In genomic region chr1:203163891-203164635, GRCh38 we compare ENCODE assay signal across 2 cellular contexts.
TF ChIP-seq lines count a peak whose summit lies in the region.

No MANE protein-coding gene starts in this region.

TF ChIP-seq in IMR-90, 13 proteins besides CTCF, POLR2A, EP300 and RAD21:
- TF ChIP-seq MAZ (IDR thresholded peaks at IDR 0.05; ENCODE audit: borderline replicate concordance, low read depth, low read length) (no peak), NFE2L2 (IDR thresholded peaks at IDR 0.05; ENCODE audit: low read depth, low read length) (no peak)

TF ChIP-seq in K562, 482 proteins besides CTCF, POLR2A, EP300 and RAD21:
- no peak for TF ChIP-seq TBP (optimal IDR thresholded peaks at IDR 0.05; ENCODE audit: low read depth, low read length)
- 0 out of 2 replicates have a peak, but pooled peaks have one; percentile 22 for TF ChIP-seq ZNF3 (CRISPR knock-in tag; IDR thresholded peaks at IDR 0.05)
- TF ChIP-seq RERE (CRISPR knock-in tag; IDR thresholded peaks at IDR 0.05; ENCODE audit: borderline replicate concordance): 0 out of 2 replicates have a peak, but pooled peaks have one; percentile 44
- TF ChIP-seq SRF (CRISPR knock-in tag; IDR thresholded peaks at IDR 0.05): peak in 1 of 2 experiments; percentile 55; a peak in 1 of 4 replicates
- peak; percentile 47; the same call in 1 of the 2 replicates for TF ChIP-seq BCL6 (CRISPR knock-in tag; IDR thresholded peaks at IDR 0.05)
- TF ChIP-seq, protein P1, sequence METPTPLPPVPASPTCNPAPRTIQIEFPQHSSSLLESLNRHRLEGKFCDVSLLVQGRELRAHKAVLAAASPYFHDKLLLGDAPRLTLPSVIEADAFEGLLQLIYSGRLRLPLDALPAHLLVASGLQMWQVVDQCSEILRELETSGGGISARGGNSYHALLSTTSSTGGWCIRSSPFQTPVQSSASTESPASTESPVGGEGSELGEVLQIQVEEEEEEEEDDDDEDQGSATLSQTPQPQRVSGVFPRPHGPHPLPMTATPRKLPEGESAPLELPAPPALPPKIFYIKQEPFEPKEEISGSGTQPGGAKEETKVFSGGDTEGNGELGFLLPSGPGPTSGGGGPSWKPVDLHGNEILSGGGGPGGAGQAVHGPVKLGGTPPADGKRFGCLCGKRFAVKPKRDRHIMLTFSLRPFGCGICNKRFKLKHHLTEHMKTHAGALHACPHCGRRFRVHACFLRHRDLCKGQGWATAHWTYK (CRISPR knock-in tag; IDR thresholded peaks at IDR 0.05): peak; percentile 68; the same call in 1 of the 2 replicates
- peak; percentile 86 for TF ChIP-seq FOSL1 (tag; conservative IDR thresholded peaks at IDR 0.05)
- no peak for TF ChIP-seq NR2C2 (CRISPR knock-in tag; IDR thresholded peaks at IDR 0.05)
- peak; percentile 81 for TF ChIP-seq NR2C2 (tag; IDR thresholded peaks at IDR 0.05)
- TF ChIP-seq BHLHE40 (IDR thresholded peaks at IDR 0.05; ENCODE audit: low read length): 0 out of 2 replicates have a peak, but pooled peaks have one; percentile 17
- TF ChIP-seq, protein P2, sequence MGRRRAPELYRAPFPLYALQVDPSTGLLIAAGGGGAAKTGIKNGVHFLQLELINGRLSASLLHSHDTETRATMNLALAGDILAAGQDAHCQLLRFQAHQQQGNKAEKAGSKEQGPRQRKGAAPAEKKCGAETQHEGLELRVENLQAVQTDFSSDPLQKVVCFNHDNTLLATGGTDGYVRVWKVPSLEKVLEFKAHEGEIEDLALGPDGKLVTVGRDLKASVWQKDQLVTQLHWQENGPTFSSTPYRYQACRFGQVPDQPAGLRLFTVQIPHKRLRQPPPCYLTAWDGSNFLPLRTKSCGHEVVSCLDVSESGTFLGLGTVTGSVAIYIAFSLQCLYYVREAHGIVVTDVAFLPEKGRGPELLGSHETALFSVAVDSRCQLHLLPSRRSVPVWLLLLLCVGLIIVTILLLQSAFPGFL (CRISPR knock-in tag; IDR thresholded peaks at IDR 0.05): no peak
- TF ChIP-seq MAZ (CRISPR knock-in tag; conservative IDR thresholded peaks at IDR 0.05 in 1 of 2, IDR thresholded peaks at IDR 0.05 in 1 of 2): no peak
- peak; percentile 77 for TF ChIP-seq ZNF24 (IDR thresholded peaks at IDR 0.05)
- TF ChIP-seq, protein P3, sequence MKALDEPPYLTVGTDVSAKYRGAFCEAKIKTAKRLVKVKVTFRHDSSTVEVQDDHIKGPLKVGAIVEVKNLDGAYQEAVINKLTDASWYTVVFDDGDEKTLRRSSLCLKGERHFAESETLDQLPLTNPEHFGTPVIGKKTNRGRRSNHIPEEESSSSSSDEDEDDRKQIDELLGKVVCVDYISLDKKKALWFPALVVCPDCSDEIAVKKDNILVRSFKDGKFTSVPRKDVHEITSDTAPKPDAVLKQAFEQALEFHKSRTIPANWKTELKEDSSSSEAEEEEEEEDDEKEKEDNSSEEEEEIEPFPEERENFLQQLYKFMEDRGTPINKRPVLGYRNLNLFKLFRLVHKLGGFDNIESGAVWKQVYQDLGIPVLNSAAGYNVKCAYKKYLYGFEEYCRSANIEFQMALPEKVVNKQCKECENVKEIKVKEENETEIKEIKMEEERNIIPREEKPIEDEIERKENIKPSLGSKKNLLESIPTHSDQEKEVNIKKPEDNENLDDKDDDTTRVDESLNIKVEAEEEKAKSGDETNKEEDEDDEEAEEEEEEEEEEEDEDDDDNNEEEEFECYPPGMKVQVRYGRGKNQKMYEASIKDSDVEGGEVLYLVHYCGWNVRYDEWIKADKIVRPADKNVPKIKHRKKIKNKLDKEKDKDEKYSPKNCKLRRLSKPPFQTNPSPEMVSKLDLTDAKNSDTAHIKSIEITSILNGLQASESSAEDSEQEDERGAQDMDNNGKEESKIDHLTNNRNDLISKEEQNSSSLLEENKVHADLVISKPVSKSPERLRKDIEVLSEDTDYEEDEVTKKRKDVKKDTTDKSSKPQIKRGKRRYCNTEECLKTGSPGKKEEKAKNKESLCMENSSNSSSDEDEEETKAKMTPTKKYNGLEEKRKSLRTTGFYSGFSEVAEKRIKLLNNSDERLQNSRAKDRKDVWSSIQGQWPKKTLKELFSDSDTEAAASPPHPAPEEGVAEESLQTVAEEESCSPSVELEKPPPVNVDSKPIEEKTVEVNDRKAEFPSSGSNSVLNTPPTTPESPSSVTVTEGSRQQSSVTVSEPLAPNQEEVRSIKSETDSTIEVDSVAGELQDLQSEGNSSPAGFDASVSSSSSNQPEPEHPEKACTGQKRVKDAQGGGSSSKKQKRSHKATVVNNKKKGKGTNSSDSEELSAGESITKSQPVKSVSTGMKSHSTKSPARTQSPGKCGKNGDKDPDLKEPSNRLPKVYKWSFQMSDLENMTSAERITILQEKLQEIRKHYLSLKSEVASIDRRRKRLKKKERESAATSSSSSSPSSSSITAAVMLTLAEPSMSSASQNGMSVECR (CRISPR knock-in tag; IDR thresholded peaks at IDR 0.05): no peak
- TF ChIP-seq NR2C1 (IDR thresholded peaks at IDR 0.05): no peak
- peak; percentile 49; the same call in 1 of the 2 replicates for TF ChIP-seq NR2C1 (tag; IDR thresholded peaks at IDR 0.05)
